9 cellular contexts compared by ENCODE assay signal in the genomic region with DNA sequence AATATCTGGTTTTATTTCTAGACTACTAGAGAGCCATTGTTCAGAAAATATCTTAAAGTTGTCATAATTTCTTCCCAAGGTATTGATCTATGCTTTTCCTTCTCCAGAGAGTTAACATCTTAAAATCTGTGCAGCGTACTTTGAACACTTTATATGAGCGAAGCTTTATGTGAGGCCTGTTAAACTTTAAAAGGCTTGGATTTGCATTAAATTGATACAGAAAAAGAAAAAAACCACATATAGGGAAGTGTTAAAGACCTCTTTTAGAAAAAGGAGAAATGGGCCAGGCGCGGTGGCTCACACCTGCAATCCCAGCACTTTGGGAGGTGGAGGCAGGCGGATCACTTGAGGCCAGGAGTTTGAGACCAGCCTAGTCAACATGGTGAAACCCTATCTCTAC. TPM values are rescaled to one million over a fixed set of nuclear protein-coding genes. Genes with fewer than 3 reads are reported as not detected.
DNase-seq lines count a peak whose midpoint lies in the region; ATAC-seq, FAIRE-seq and TF ChIP-seq lines count a peak whose summit lies in the region.
"Had no signal": no experiment of that assay in that cellular context is flagged by ENCODE, and none has a peak within 500 bp of the region (broad histone marks: within the 10 kb centered on the region; RNA-seq: fewer than 3 reads in every experiment).

No MANE protein-coding gene starts in this region.

- CTCF ChIA-PET in activated naive CD4-positive, alpha-beta T cell treated with anti-CD3 and anti-CD28 coated beads for 36 hours (lab: Charles Lee): interaction anchor here (0.7 to 1.2 kb wide), 3 partner anchors 18 to 116 kb away, joined by 3 to 6 read pairs (median 5); no protein-coding TSS in a partner anchor

- H3K27ac Mint-ChIP-seq in activated naive CD4-positive, alpha-beta T cell treated with anti-CD3 and anti-CD28 coated beads, Interleukin-2, amount 50 U/mL, for 24 hours: peak overlapping the region; percentile 93
- no peak overlapping the region for H3K27ac Mint-ChIP-seq in activated naive CD4-positive, alpha-beta T cell treated with anti-CD3 and anti-CD28 coated beads for 36 hours
- peak overlapping the region; percentile 90 for H3K27ac Mint-ChIP-seq in activated naive CD8-positive, alpha-beta T cell treated with anti-CD3 and anti-CD28 coated beads, Interleukin-2, amount 10 ng/mL, durations not matched to agents 7 days and 5 days

- H3K27me3 ChIP-seq in mucosa of rectum (ENCODE audit: control insufficient read depth in 2 of 2, insufficient read depth in 2 of 2, low read length in 2 of 2): no peaks in the 10 kb centered on the region
- H3K27me3 ChIP-seq in upper lobe of right lung: no peaks in the 10 kb centered on the region

- peak overlapping the region in 1 of 2 donors; percentile 87 for H3K27ac ChIP-seq in mucosa of rectum (ENCODE audit: low read depth in 2 of 2, low read length in 2 of 2)
- no peak overlapping the region for H3K27ac ChIP-seq in upper lobe of right lung
- H3K27ac ChIP-seq: C4-2B had no signal

- H3K4me1 ChIP-seq in mucosa of rectum (ENCODE audit: control insufficient read depth in 2 of 2, insufficient read depth in 2 of 2, low read length in 2 of 2) (peaks cover 3 to 9% of the 10 kb centered on the region in 2 donors), upper lobe of right lung (no peaks in the 10 kb centered on the region)

- POLR2A ChIA-PET in activated naive CD8-positive, alpha-beta T cell treated with anti-CD3 and anti-CD28 coated beads, Interleukin-2, amount 10 ng/mL, durations not matched to agents 7 days and 5 days (lab: Charles Lee): interaction anchor here (1.8 kb wide), 1 partner anchor 59 kb away, joined by 10 read pairs; a partner anchor contains a TSS

- H3K36me3 ChIP-seq in mucosa of rectum (ENCODE audit: control insufficient read depth in 2 of 2, insufficient read depth in 2 of 2, low read length in 2 of 2): peaks cover 39 to 42% of the 10 kb centered on the region in 2 donors
- H3K36me3 ChIP-seq in upper lobe of right lung: peaks cover 15% of the 10 kb centered on the region

- H3K9me3 ChIP-seq in mucosa of rectum (ENCODE audit: control insufficient read depth in 2 of 2, low read length in 2 of 2) (no peaks in the 10 kb centered on the region), upper lobe of right lung (no peaks in the 10 kb centered on the region)

- TF ChIP-seq POLR2A in GM12892 (IDR thresholded peaks at IDR 0.05; ENCODE audit: low read depth, low read length): no peak

- FAIRE-seq in GM12892 (lab: Jason Lieb, UNC): no peak

- H3K4me3 ChIP-seq in mucosa of rectum (ENCODE audit: low read length in 2 of 2) (peak overlapping the region; percentile 66 to 88), upper lobe of right lung (peak overlapping the region; percentile 53)

- DNase-seq in activated naive CD4-positive, alpha-beta T cell treated with anti-CD3 and anti-CD28 coated beads for 36 hours: no peak
- DNase-seq in activated naive CD8-positive, alpha-beta T cell treated with anti-CD3 and anti-CD28 coated beads, Interleukin-2, amount 10 ng/mL, durations not matched to agents 7 days and 5 days: no peak
- DNase-seq in upper lobe of right lung (no peak), GM12892 (ENCODE audit: insufficient read length) (no peak), H4 (ENCODE audit: low spot score) (no peak)

- intact Hi-C loops in activated naive CD4-positive, alpha-beta T cell treated with anti-CD3 and anti-CD28 coated beads for 36 hours (cut with micrococcal nuclease): loop anchor here (2.0 kb wide), 1 partner anchor 28 kb away; no protein-coding TSS in a partner anchor
- intact Hi-C loops in upper lobe of right lung (cut with DNase I): no loop called here

- peaks cover 15% of the 10 kb centered on the region for H3K4me1 Mint-ChIP-seq in activated naive CD4-positive, alpha-beta T cell treated with anti-CD3 and anti-CD28 coated beads, Interleukin-2, amount 50 U/mL, for 24 hours
- peaks cover 12% of the 10 kb centered on the region for H3K4me1 Mint-ChIP-seq in activated naive CD4-positive, alpha-beta T cell treated with anti-CD3 and anti-CD28 coated beads for 36 hours (ENCODE audit: low read depth)
- H3K4me1 Mint-ChIP-seq in activated naive CD8-positive, alpha-beta T cell treated with anti-CD3 and anti-CD28 coated beads, Interleukin-2, amount 10 ng/mL, durations not matched to agents 7 days and 5 days: peaks cover 11% of the 10 kb centered on the region

- no peaks in the 10 kb centered on the region for H3K27me3 Mint-ChIP-seq in activated naive CD4-positive, alpha-beta T cell treated with anti-CD3 and anti-CD28 coated beads, Interleukin-2, amount 50 U/mL, for 24 hours
- no peaks in the 10 kb centered on the region for H3K27me3 Mint-ChIP-seq in activated naive CD4-positive, alpha-beta T cell treated with anti-CD3 and anti-CD28 coated beads for 36 hours (ENCODE audit: low read depth)
- H3K27me3 Mint-ChIP-seq in activated naive CD8-positive, alpha-beta T cell treated with anti-CD3 and anti-CD28 coated beads, Interleukin-2, amount 10 ng/mL, durations not matched to agents 7 days and 5 days: no peaks in the 10 kb centered on the region

- no peak for ATAC-seq in activated naive CD8-positive, alpha-beta T cell treated with anti-CD3 and anti-CD28 coated beads, Interleukin-2, amount 10 ng/mL, durations not matched to agents 7 days and 5 days (ENCODE audit: low read depth)
- ATAC-seq in upper lobe of right lung (no peak), GM21360 (IDR thresholded peaks at IDR 0.05; ENCODE audit: unreplicated experiment) (no peak)

- peaks cover 16% of the 10 kb centered on the region for H3K36me3 Mint-ChIP-seq in activated naive CD4-positive, alpha-beta T cell treated with anti-CD3 and anti-CD28 coated beads, Interleukin-2, amount 50 U/mL, for 24 hours
- H3K36me3 Mint-ChIP-seq in activated naive CD4-positive, alpha-beta T cell treated with anti-CD3 and anti-CD28 coated beads for 36 hours (ENCODE audit: low read depth): peaks cover 10% of the 10 kb centered on the region
- H3K36me3 Mint-ChIP-seq in activated naive CD8-positive, alpha-beta T cell treated with anti-CD3 and anti-CD28 coated beads, Interleukin-2, amount 10 ng/mL, durations not matched to agents 7 days and 5 days: peaks cover 7% of the 10 kb centered on the region

- H3K9ac ChIP-seq in mucosa of rectum (ENCODE audit: low read depth in 1 of 2, low read length in 2 of 2): no peak overlapping the region

- H3K9me3 Mint-ChIP-seq in activated naive CD4-positive, alpha-beta T cell treated with anti-CD3 and anti-CD28 coated beads, Interleukin-2, amount 50 U/mL, for 24 hours: no peaks in the 10 kb centered on the region
- H3K9me3 Mint-ChIP-seq in activated naive CD4-positive, alpha-beta T cell treated with anti-CD3 and anti-CD28 coated beads for 36 hours: no peaks in the 10 kb centered on the region
- H3K9me3 Mint-ChIP-seq in activated naive CD8-positive, alpha-beta T cell treated with anti-CD3 and anti-CD28 coated beads, Interleukin-2, amount 10 ng/mL, durations not matched to agents 7 days and 5 days: no peaks in the 10 kb centered on the region

- TF ChIP-seq CTCF in upper lobe of right lung (IDR thresholded peaks at IDR 0.05): no peak

- peak overlapping the region; percentile 84 for H3K4me3 Mint-ChIP-seq in activated naive CD4-positive, alpha-beta T cell treated with anti-CD3 and anti-CD28 coated beads, Interleukin-2, amount 50 U/mL, for 24 hours
- H3K4me3 Mint-ChIP-seq in activated naive CD4-positive, alpha-beta T cell treated with anti-CD3 and anti-CD28 coated beads for 36 hours: no peak overlapping the region
- H3K4me3 Mint-ChIP-seq in activated naive CD8-positive, alpha-beta T cell treated with anti-CD3 and anti-CD28 coated beads, Interleukin-2, amount 10 ng/mL, durations not matched to agents 7 days and 5 days: peak overlapping the region; percentile 81

RNA-seq across cellular contexts. Expression of a gene that starts 59.2 kb away (rescaled TPM):
- 10 to 100 TPM; 26.7 to 28.6 TPM for total RNA-seq in activated naive CD4-positive, alpha-beta T cell treated with anti-CD3 and anti-CD28 coated beads for 36 hours
- 10 to 100 TPM; 46.7 to 53.7 TPM for total RNA-seq in activated naive CD8-positive, alpha-beta T cell treated with anti-CD3 and anti-CD28 coated beads, Interleukin-2, amount 10 ng/mL, durations not matched to agents 7 days and 5 days
- total RNA-seq in upper lobe of right lung: 32.3 TPM
- polyA plus RNA-seq in GM12892 (2012; ENCODE audit: missing spikeins): 16.5 TPM
- 14.3 and 17.7 TPM in 2 replicates for total RNA-seq in H4 (2014; rRNA removed; shearing (Covaris generic))
